In the genomic region with DNA sequence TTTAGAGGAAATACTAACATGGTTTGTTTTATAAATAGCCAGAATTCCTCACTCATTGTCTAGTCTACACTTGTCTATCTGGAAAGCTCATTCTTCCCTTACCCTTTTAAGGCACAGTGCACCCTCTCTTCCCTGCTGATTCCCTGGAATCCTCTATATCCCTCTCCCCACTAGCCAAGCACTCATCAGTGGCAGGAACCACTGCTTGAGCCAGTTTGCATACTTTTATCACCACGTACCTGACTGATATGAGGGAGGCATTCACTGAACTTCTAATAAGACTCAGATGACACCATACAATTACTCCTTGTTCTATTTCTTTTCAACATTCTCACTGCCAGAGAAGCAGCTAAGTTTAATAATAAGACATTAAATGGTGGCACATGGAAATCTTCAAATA, we compare ENCODE assay signal across 18 cellular contexts.
A peak's percentile ranks its signal among the peaks of the same experiment; 100 is the strongest.
DNase-seq lines count a peak whose midpoint lies in the region; ATAC-seq and TF ChIP-seq lines count a peak whose summit lies in the region.
"Had no signal": no experiment of that assay in that cellular context is flagged by ENCODE, and none has a peak within 500 bp of the region (broad histone marks: within the 10 kb centered on the region; RNA-seq: fewer than 3 reads in every experiment).

No MANE protein-coding gene starts in this region.

- DNase-seq in Calu3 (no peak), NCI-H226 (peak; percentile 21), mammary epithelial cell (no peak), neural crest cell (ENCODE audit: low read depth, low spot score) (no peak), NCI-H510A treated with DMSO at 0.1 percent for 48 hours (lab: John Stamatoyannopoulos, UW) (no peak), T1000 (lab: John Stamatoyannopoulos, UW) (no peak)
- DNase-seq: 8988T; AML-193; Caco-2; CD8-positive, alpha-beta memory T cell; DMS53; GM23248; HFFc6 had no signal

- peaks cover 17% of the 10 kb centered on the region for H3K4me1 ChIP-seq in mammary epithelial cell (ENCODE audit: insufficient read depth, low read length)
- H3K4me1 ChIP-seq: Caco-2 had no signal

- in situ Hi-C loops in mammary epithelial cell (cut with MboI; ENCODE audit: low sequenced_read_pairs in 2 of 2): no loop called here

- H3K36me3 ChIP-seq in mammary epithelial cell (ENCODE audit: insufficient read depth, low read length): no peaks in the 10 kb centered on the region
- H3K36me3 ChIP-seq: BLaER1, HAP-1 had no signal

- H3K27me3 ChIP-seq in mammary epithelial cell (ENCODE audit: insufficient read depth, low read length): no peaks in the 10 kb centered on the region
- H3K27me3 ChIP-seq: BLaER1 had no signal

- 18% methylated on average over 1 of the region's 1 CpG for WGBS in mammary epithelial cell (ENCODE audit: low coverage, missing lambda C conversion rate)

- H3K27ac ChIP-seq in mammary epithelial cell (ENCODE audit: insufficient read depth, low read depth, low read length): no peak overlapping the region
- H3K27ac ChIP-seq: BLaER1, GM23248 had no signal

- TF ChIP-seq CTCF in Calu3 (IDR thresholded peaks at IDR 0.05; ENCODE audit: unreplicated experiment) (no peak), mammary epithelial cell (conservative IDR thresholded peaks at IDR 0.05 in 1 of 2, IDR thresholded peaks at IDR 0.05 in 1 of 2; ENCODE audit: extremely low read depth in 1 of 2, insufficient read depth in 1 of 2, low read depth in 1 of 2, low read length in 2 of 2) (no peak), neural crest cell (conservative IDR thresholded peaks at IDR 0.05) (no peak)

- BruUV-seq in Calu3 (replicated peaks; lab: Mats Ljungman, UMichigan): no TSS peak
- BruUV-seq in mammary epithelial cell (replicated peaks; lab: Mats Ljungman, UMichigan): no TSS peak

- no peak overlapping the region for H3K4me3 ChIP-seq in mammary epithelial cell (replicated peaks in 1 of 3; ENCODE audit: insufficient read depth in 1 of 3, low read depth in 2 of 3, low read length in 3 of 3)
- H3K4me3 ChIP-seq: BLaER1, GM12878, GM23248, HAP-1, K562 had no signal

- ATAC-seq in HG03039 (IDR thresholded peaks at IDR 0.05; ENCODE audit: unreplicated experiment): no peak
- ATAC-seq: GM12878, K562 had no signal

- peak overlapping the region; percentile 41 for H3K4me2 ChIP-seq in mammary epithelial cell (ENCODE audit: insufficient read depth, low read depth, low read length)
- H3K4me2 ChIP-seq: BLaER1 had no signal

- H3K27me3 Mint-ChIP-seq in Calu3 (ENCODE audit: unreplicated experiment) (no peaks in the 10 kb centered on the region), neural crest cell (ENCODE audit: low read depth) (no peaks in the 10 kb centered on the region)
- H3K27me3 Mint-ChIP-seq: CD8-positive, alpha-beta memory T cell had no signal

- CTCF ChIA-PET in Calu3 (lab: Charles Lee): no interaction called here
- CTCF ChIA-PET in mammary epithelial cell (lab: Charles Lee; ENCODE audit: low non-redundant PET): no interaction called here

- H3K9me3 ChIP-seq in mammary epithelial cell (replicated peaks; ENCODE audit: insufficient read depth, low read length): no peaks in the 10 kb centered on the region
- H3K9me3 ChIP-seq: BLaER1, Caco-2, HAP-1 had no signal

- H3K36me3 Mint-ChIP-seq in Calu3 (ENCODE audit: insufficient read depth, unreplicated experiment) (peaks cover 29% of the 10 kb centered on the region), neural crest cell (ENCODE audit: low read depth) (no peaks in the 10 kb centered on the region)
- H3K36me3 Mint-ChIP-seq: CD8-positive, alpha-beta memory T cell had no signal

- H3K79me2 ChIP-seq in mammary epithelial cell (ENCODE audit: insufficient read depth, low read length): peaks cover 72% of the 10 kb centered on the region

- no peaks in the 10 kb centered on the region for H3K9me3 Mint-ChIP-seq in Calu3 (ENCODE audit: low read depth, unreplicated experiment)
- no peaks in the 10 kb centered on the region for H3K9me3 Mint-ChIP-seq in neural crest cell
- H3K9me3 Mint-ChIP-seq: CD8-positive, alpha-beta memory T cell; HFFc6 had no signal

- H2AFZ ChIP-seq in mammary epithelial cell (ENCODE audit: low read depth, low read length): no peak overlapping the region
- H2AFZ ChIP-seq: GM23248 had no signal

- H3K27ac Mint-ChIP-seq in Calu3 (ENCODE audit: unreplicated experiment) (peak overlapping the region; percentile 21), neural crest cell (ENCODE audit: unreplicated experiment) (no peak overlapping the region)
- H3K27ac Mint-ChIP-seq: CD8-positive, alpha-beta memory T cell; HFFc6 had no signal

- H3K9ac ChIP-seq in mammary epithelial cell (ENCODE audit: insufficient read depth, low read length): no peak overlapping the region
- H3K9ac ChIP-seq: BLaER1, GM23248 had no signal

- H3K4me3 Mint-ChIP-seq in Calu3 (ENCODE audit: low read depth, unreplicated experiment) (no peak overlapping the region), neural crest cell (peak overlapping the region; percentile 16)
- H3K4me3 Mint-ChIP-seq: CD8-positive, alpha-beta memory T cell; HFFc6 had no signal

- H3K4me1 Mint-ChIP-seq in Calu3 (ENCODE audit: low read depth, unreplicated experiment) (peaks cover 90% of the 10 kb centered on the region), neural crest cell (peaks cover 60% of the 10 kb centered on the region)

- intact Hi-C loops in Calu3 (cut with micrococcal nuclease; ENCODE audit: unreplicated experiment): no loop called here
- intact Hi-C loops in mammary epithelial cell (cut with micrococcal nuclease): no loop called here

- no peaks in the 10 kb centered on the region for H4K20me1 ChIP-seq in mammary epithelial cell (ENCODE audit: insufficient read depth, low read length)
- H4K20me1 ChIP-seq: BLaER1 had no signal

- dilution Hi-C loops in mammary epithelial cell (cut with HindIII; ENCODE audit: low sequenced_read_pairs): no loop called here
